8 cellular contexts compared by ENCODE assay signal in the genomic region with DNA sequence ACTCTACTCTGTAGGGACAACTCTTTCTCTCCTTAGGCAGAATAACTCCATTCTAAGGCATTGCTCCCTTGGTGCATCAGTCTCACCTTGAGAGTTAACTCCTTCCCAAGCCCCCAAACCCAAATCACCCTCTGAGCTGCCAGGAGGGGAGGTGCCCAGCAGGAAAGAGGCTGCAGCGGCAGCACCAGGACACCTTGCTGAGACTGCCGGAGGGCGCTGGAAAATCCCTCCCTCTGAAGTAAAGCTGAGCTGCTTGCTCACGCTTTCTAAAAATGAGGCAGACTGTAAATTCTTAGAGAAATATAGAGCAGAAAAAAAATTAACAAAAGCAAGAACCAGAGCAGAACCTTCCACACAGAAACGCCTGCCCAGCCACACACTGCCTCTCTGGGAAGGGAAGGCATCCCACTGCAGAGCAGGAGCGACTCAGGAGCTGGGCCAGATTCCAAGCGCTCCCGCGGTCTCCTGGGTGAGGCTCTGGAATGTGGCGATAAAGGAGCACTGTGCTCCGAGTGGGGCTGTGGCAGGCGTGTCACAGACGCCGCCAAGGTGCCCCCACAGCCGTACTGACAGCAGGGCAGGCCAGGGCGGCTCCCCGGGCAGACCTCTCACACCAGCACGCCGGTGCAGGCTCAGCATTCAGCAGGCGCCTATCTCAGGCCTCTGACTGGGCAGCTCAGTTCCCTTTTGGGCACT.
DNase-seq lines count a peak whose midpoint lies in the region; ATAC-seq, FAIRE-seq and TF ChIP-seq lines count a peak whose summit lies in the region.

No MANE protein-coding gene starts in this region.

- TF ChIP-seq CTCF in thyroid gland (IDR thresholded peaks at IDR 0.05), result no peak

- peak; percentile 55 for DNase-seq in HuH-7 (ENCODE audit: low spot score)
- DNase-seq in left lobe of liver (ENCODE audit: low spot score), result no peak
- DNase-seq in thyroid gland, result peak; percentile 84 to 90
- DNase-seq in GM19239 (ENCODE audit: insufficient read length, low spot score), result no peak

- no peaks in the 10 kb centered on the region for H3K27me3 ChIP-seq in thyroid gland

- peaks cover 47 to 73% of the 10 kb centered on the region in 2 donors for H3K4me1 ChIP-seq in thyroid gland

- peak; percentile 56 for ATAC-seq in left lobe of liver
- no peak for ATAC-seq in GM18858 (IDR thresholded peaks at IDR 0.05; ENCODE audit: unreplicated experiment)
- no peak for ATAC-seq in HG03432 (IDR thresholded peaks at IDR 0.05; ENCODE audit: unreplicated experiment)
- ATAC-seq in HG02763 (IDR thresholded peaks at IDR 0.05; ENCODE audit: unreplicated experiment), result no peak

- intact Hi-C loops in thyroid gland (cut with DNase I), result no loop called here

- no peaks in the 10 kb centered on the region for H3K36me3 ChIP-seq in thyroid gland

- 25 to 26% methylated on average over 15 of the region's 20 CpGs for WGBS in thyroid gland, 2 donors

- no peaks in the 10 kb centered on the region for H3K9me3 ChIP-seq in thyroid gland

- no peak overlapping the region for H3K4me3 ChIP-seq in thyroid gland (replicated peaks in 1 of 3)

- TF ChIP-seq POLR2A in thyroid gland (IDR thresholded peaks at IDR 0.05), result peak in 1 of 2 donors; percentile 44

- no peak for FAIRE-seq in GM19239 (lab: Jason Lieb, UNC)

- H3K27ac ChIP-seq in cingulate gyrus (ENCODE audit: low read depth, low read length) (peak overlapping the region; percentile 32), thyroid gland (peak overlapping the region; percentile 85 to 94 (median 90))

Comparison
In these comparisons a context has a peak if more than half of its experiments do, and no peak if none do; other contexts are left out.
1. DNase-seq: peak in HuH-7 (single experiment) and thyroid gland (2 of 2); none in left lobe of liver (single experiment) and GM19239 (single experiment).